Comparison of ENCODE assay signal across 2 cellular contexts in the genomic region with DNA sequence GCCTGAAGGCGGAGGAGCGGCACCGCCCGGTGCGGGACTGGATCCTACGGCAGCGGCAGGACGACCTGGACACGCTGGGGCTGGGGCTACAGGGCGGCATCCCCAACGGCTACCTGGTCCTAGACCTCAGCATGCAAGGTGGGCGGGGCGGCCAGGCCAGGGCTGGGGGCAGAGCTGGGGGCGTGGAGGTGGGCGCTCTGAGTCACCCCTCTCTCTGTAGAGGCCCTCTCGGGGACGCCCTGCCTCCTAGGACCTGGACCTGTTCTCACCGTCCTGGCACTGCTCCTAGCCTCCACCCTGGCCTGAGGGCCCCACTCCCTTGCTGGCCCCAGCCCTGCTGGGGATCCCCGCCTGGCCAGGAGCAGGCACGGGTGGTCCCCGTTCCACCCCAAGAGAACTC.
TF ChIP-seq lines count a peak whose summit lies in the region.

No MANE protein-coding gene starts in this region.

TF ChIP-seq in A549, 52 proteins besides CTCF, POLR2A, EP300 and RAD21:
- TF ChIP-seq BHLHE40 (IDR thresholded peaks at IDR 0.05; ENCODE audit: low read depth, low read length) (no peak), JUN (IDR thresholded peaks at IDR 0.05) (no peak), NPAS2 (CRISPR knock-in tag; IDR thresholded peaks at IDR 0.05; ENCODE audit: borderline replicate concordance) (no peak)

TF ChIP-seq in GM23338, 12 proteins besides CTCF, POLR2A, EP300 and RAD21:
- TF ChIP-seq NANOG (IDR thresholded peaks at IDR 0.05; ENCODE audit: borderline replicate concordance) (no peak), POLR2AphosphoS5 (IDR thresholded peaks at IDR 0.05; ENCODE audit: low read depth) (no peak), EZH2 (IDR thresholded peaks at IDR 0.05; ENCODE audit: low read depth, unreplicated experiment) (no peak), CREB1 (CRISPR knock-in tag; IDR thresholded peaks at IDR 0.05; ENCODE audit: low read depth) (no peak), ZNF114 (CRISPR knock-in tag; IDR thresholded peaks at IDR 0.05) (no peak), EZH2phosphoT487 (IDR thresholded peaks at IDR 0.05; ENCODE audit: unreplicated experiment) (no peak), STAT1 (IDR thresholded peaks at IDR 0.05; ENCODE audit: unreplicated experiment) (no peak)
- TF ChIP-seq, protein P1, sequence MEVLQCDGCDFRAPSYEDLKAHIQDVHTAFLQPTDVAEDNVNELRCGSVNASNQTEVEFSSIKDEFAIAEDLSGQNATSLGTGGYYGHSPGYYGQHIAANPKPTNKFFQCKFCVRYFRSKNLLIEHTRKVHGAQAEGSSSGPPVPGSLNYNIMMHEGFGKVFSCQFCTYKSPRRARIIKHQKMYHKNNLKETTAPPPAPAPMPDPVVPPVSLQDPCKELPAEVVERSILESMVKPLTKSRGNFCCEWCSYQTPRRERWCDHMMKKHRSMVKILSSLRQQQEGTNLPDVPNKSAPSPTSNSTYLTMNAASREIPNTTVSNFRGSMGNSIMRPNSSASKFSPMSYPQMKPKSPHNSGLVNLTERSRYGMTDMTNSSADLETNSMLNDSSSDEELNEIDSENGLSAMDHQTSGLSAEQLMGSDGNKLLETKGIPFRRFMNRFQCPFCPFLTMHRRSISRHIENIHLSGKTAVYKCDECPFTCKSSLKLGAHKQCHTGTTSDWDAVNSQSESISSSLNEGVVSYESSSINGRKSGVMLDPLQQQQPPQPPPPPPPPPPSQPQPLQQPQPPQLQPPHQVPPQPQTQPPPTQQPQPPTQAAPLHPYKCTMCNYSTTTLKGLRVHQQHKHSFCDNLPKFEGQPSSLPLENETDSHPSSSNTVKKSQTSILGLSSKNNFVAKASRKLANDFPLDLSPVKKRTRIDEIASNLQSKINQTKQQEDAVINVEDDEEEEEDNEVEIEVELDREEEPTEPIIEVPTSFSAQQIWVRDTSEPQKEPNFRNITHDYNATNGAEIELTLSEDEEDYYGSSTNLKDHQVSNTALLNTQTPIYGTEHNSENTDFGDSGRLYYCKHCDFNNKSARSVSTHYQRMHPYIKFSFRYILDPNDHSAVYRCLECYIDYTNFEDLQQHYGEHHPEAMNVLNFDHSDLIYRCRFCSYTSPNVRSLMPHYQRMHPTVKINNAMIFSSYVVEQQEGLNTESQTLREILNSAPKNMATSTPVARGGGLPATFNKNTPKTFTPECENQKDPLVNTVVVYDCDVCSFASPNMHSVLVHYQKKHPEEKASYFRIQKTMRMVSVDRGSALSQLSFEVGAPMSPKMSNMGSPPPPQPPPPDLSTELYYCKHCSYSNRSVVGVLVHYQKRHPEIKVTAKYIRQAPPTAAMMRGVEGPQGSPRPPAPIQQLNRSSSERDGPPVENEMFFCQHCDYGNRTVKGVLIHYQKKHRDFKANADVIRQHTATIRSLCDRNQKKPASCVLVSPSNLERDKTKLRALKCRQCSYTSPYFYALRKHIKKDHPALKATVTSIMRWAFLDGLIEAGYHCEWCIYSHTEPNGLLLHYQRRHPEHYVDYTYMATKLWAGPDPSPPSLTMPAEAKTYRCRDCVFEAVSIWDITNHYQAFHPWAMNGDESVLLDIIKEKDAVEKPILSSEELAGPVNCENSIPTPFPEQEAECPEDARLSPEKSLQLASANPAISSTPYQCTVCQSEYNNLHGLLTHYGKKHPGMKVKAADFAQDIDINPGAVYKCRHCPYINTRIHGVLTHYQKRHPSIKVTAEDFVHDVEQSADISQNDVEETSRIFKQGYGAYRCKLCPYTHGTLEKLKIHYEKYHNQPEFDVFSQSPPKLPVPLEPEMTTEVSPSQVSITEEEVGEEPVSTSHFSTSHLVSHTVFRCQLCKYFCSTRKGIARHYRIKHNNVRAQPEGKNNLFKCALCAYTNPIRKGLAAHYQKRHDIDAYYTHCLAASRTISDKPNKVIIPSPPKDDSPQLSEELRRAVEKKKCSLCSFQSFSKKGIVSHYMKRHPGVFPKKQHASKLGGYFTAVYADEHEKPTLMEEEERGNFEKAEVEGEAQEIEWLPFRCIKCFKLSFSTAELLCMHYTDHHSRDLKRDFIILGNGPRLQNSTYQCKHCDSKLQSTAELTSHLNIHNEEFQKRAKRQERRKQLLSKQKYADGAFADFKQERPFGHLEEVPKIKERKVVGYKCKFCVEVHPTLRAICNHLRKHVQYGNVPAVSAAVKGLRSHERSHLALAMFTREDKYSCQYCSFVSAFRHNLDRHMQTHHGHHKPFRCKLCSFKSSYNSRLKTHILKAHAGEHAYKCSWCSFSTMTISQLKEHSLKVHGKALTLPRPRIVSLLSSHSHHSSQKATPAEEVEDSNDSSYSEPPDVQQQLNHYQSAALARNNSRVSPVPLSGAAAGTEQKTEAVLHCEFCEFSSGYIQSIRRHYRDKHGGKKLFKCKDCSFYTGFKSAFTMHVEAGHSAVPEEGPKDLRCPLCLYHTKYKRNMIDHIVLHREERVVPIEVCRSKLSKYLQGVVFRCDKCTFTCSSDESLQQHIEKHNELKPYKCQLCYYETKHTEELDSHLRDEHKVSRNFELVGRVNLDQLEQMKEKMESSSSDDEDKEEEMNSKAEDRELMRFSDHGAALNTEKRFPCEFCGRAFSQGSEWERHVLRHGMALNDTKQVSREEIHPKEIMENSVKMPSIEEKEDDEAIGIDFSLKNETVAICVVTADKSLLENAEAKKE (CRISPR knock-in tag; IDR thresholded peaks at IDR 0.05): no peak
- TF ChIP-seq, protein P2, sequence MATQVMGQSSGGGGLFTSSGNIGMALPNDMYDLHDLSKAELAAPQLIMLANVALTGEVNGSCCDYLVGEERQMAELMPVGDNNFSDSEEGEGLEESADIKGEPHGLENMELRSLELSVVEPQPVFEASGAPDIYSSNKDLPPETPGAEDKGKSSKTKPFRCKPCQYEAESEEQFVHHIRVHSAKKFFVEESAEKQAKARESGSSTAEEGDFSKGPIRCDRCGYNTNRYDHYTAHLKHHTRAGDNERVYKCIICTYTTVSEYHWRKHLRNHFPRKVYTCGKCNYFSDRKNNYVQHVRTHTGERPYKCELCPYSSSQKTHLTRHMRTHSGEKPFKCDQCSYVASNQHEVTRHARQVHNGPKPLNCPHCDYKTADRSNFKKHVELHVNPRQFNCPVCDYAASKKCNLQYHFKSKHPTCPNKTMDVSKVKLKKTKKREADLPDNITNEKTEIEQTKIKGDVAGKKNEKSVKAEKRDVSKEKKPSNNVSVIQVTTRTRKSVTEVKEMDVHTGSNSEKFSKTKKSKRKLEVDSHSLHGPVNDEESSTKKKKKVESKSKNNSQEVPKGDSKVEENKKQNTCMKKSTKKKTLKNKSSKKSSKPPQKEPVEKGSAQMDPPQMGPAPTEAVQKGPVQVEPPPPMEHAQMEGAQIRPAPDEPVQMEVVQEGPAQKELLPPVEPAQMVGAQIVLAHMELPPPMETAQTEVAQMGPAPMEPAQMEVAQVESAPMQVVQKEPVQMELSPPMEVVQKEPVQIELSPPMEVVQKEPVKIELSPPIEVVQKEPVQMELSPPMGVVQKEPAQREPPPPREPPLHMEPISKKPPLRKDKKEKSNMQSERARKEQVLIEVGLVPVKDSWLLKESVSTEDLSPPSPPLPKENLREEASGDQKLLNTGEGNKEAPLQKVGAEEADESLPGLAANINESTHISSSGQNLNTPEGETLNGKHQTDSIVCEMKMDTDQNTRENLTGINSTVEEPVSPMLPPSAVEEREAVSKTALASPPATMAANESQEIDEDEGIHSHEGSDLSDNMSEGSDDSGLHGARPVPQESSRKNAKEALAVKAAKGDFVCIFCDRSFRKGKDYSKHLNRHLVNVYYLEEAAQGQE (IDR thresholded peaks at IDR 0.05; ENCODE audit: unreplicated experiment): no peak
- TF ChIP-seq, protein P3, sequence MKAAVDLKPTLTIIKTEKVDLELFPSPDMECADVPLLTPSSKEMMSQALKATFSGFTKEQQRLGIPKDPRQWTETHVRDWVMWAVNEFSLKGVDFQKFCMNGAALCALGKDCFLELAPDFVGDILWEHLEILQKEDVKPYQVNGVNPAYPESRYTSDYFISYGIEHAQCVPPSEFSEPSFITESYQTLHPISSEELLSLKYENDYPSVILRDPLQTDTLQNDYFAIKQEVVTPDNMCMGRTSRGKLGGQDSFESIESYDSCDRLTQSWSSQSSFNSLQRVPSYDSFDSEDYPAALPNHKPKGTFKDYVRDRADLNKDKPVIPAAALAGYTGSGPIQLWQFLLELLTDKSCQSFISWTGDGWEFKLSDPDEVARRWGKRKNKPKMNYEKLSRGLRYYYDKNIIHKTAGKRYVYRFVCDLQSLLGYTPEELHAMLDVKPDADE (IDR thresholded peaks at IDR 0.05): no peak
